ENCODE assay signal across 27 cellular contexts in the genomic region with DNA sequence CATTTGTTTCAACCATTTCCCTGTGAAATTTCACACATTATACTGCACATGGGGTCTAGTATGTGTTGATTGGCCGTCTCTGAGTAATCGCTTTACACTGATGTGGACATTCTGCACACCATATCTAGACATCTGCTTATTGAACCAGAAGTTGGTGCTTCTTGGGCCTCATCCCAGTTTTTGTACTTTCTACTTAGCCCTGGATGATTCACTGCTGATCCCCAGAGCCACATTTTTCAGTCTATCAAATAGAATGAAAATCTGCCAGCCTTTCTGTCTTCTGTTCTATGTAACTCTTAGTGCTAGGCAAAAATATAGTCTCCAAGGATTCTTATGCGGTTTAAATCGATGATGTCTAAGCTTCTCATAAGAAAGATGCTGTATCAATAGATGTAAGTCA. TPM values are rescaled to one million over a fixed set of nuclear protein-coding genes. Genes with fewer than 3 reads are reported as not detected.
A peak's percentile ranks its signal among the peaks of the same experiment; 100 is the strongest.
DNase-seq lines count a peak whose midpoint lies in the region; ATAC-seq lines count a peak whose summit lies in the region.
"Had no signal": no experiment of that assay in that cellular context is flagged by ENCODE, and none has a peak within 500 bp of the region (broad histone marks: within the 10 kb centered on the region; RNA-seq: fewer than 3 reads in every experiment).

No MANE protein-coding gene starts in this region.

- DNase-seq in EL (peak; percentile 38), adipocyte (ENCODE audit: low read depth) (peak; percentile 80), fibroblast of peridontal ligament (ENCODE audit: extremely low read depth) (peak; percentile 71), non-pigmented ciliary epithelial cell (ENCODE audit: low read depth) (peak; percentile 64), NCI-H2107 (lab: John Stamatoyannopoulos, UW) (no peak), MG63 (no peak), NCI-H2196 (lab: John Stamatoyannopoulos, UW; ENCODE audit: unreplicated experiment) (no peak)
- DNase-seq: activated CD4-positive, CD25-positive, alpha-beta regulatory T cell treated with anti-CD3 and anti-CD28 coated beads, Interleukin-2, amount 50 U/mL, for 72 hours; activated CD8-positive, alpha-beta memory T cell treated with anti-CD3 and anti-CD28 coated beads for 24 hours; activated naive CD4-positive, alpha-beta T cell treated with anti-CD3 and anti-CD28 coated beads, Interleukin-2, amount 50 U/mL, for 16 hours; activated T-cell treated with anti-CD3 and anti-CD28 coated beads, Interleukin-2, amount 50 U/mL, for 48 hours; CD4-positive, CD25-positive, alpha-beta regulatory T cell; DMS153; foreskin melanocyte; GOT3; naive thymus-derived CD8-positive, alpha-beta T cell; NCI-H1105; NCI-H2081; NCI-H524; stimulated activated CD4-positive, alpha-beta T cell treated with anti-CD3 and anti-CD28 coated beads, Interleukin-2, amount 100 ng/mL, for 24 hours; stimulated activated naive CD4-positive, alpha-beta T cell treated with Interleukin-2 at 50 U/mL for 16 hours; SW 1271 had no signal

- H3K9me3 ChIP-seq in adipocyte (ENCODE audit: control insufficient read depth, low read length), result no peaks in the 10 kb centered on the region
- no peaks in the 10 kb centered on the region for H3K9me3 ChIP-seq in MG63
- H3K9me3 ChIP-seq: ascending aorta, tibial nerve had no signal

- H3K4me3 ChIP-seq in adipocyte (ENCODE audit: low read length) (no peak overlapping the region), MG63 (no peak overlapping the region)
- H3K4me3 ChIP-seq: ascending aorta, GM12878, tibial nerve had no signal

- no peak for ATAC-seq in HG02973 (IDR thresholded peaks at IDR 0.05; ENCODE audit: unreplicated experiment)
- ATAC-seq: naive thymus-derived CD8-positive, alpha-beta T cell had no signal

- no peak overlapping the region for H3K9ac ChIP-seq in adipocyte (ENCODE audit: low read length)
- H3K9ac ChIP-seq: KMS-11 had no signal

- no peaks in the 10 kb centered on the region for H3K36me3 ChIP-seq in adipocyte (ENCODE audit: control insufficient read depth, insufficient read depth, low read length, severe bottlenecking)
- H3K36me3 ChIP-seq in MG63, result no peaks in the 10 kb centered on the region
- H3K36me3 ChIP-seq: ascending aorta, tibial nerve had no signal

- H3K27me3 ChIP-seq in adipocyte (replicated peaks; ENCODE audit: control insufficient read depth, insufficient read depth, low read length) (peaks cover 15% of the 10 kb centered on the region), MG63 (no peaks in the 10 kb centered on the region)
- H3K27me3 ChIP-seq: ascending aorta, tibial nerve had no signal

- H3K4me1 ChIP-seq in adipocyte (ENCODE audit: control insufficient read depth, insufficient read depth, low read length), result peaks cover 21% of the 10 kb centered on the region
- H3K4me1 ChIP-seq: ascending aorta, tibial nerve had no signal

RNA-seq across cellular contexts. Expression of a gene that starts 40.5 kb away (rescaled TPM):
- 14.4 and 28.9 TPM in 2 replicates for total RNA-seq in MG63 (2014; rRNA removed; shearing (Covaris generic); ENCODE audit: low replicate concordance)

Comparison
In these comparisons a context has a peak if more than half of its experiments do, and no peak if none do; other contexts are left out.
1. DNase-seq: peak in EL (single experiment), adipocyte (single experiment), fibroblast of peridontal ligament (single experiment) and non-pigmented ciliary epithelial cell (single experiment); none in NCI-H2107 (single experiment), MG63 (single experiment) and NCI-H2196 (single experiment).